In genomic region chr9:113621309-113621791, GRCh38 we compare ENCODE assay signal across 8 cellular contexts.
DNase-seq lines count a peak whose midpoint lies in the region; ATAC-seq and TF ChIP-seq lines count a peak whose summit lies in the region.

No MANE protein-coding gene starts in this region.

- H4K20me1 ChIP-seq in mammary epithelial cell (ENCODE audit: insufficient read depth, low read length): no peaks in the 10 kb centered on the region

- no peak overlapping the region for H3K4me3 ChIP-seq in mammary epithelial cell (replicated peaks in 1 of 3; ENCODE audit: insufficient read depth in 1 of 3, low read depth in 2 of 3, low read length in 3 of 3)
- H3K4me3 ChIP-seq in stomach: no peak overlapping the region

- no peaks in the 10 kb centered on the region for H3K27me3 ChIP-seq in mammary epithelial cell (ENCODE audit: insufficient read depth, low read length)
- H3K27me3 ChIP-seq in stomach: no peaks in the 10 kb centered on the region

- peak; percentile 29 for TF ChIP-seq EP300 in stomach (IDR thresholded peaks at IDR 0.05)

- DNase-seq in HK-2 (ENCODE audit: unreplicated experiment) (peak; percentile 88), mammary epithelial cell (no peak), kidney glomerular epithelial cell (lab: John Stamatoyannopoulos, UW) (peak; percentile 85), stomach (no peak), GM19238 (ENCODE audit: insufficient read length, low spot score) (no peak)

- in situ Hi-C loops in mammary epithelial cell (cut with MboI; ENCODE audit: low sequenced_read_pairs in 2 of 2): no loop called here

- H3K27ac ChIP-seq in mammary epithelial cell (ENCODE audit: insufficient read depth, low read depth, low read length): peak overlapping the region; percentile 83
- peak overlapping the region; percentile 15 to 88 (median 84) for H3K27ac ChIP-seq in stomach

- H3K9ac ChIP-seq in mammary epithelial cell (ENCODE audit: insufficient read depth, low read length): no peak overlapping the region

- no peak for TF ChIP-seq CTCF in mammary epithelial cell (conservative IDR thresholded peaks at IDR 0.05 in 1 of 2, IDR thresholded peaks at IDR 0.05 in 1 of 2; ENCODE audit: extremely low read depth in 1 of 2, insufficient read depth in 1 of 2, low read depth in 1 of 2, low read length in 2 of 2)
- TF ChIP-seq CTCF in stomach (IDR thresholded peaks at IDR 0.05): no peak

- TF ChIP-seq POLR2A in stomach (IDR thresholded peaks at IDR 0.05): no peak

- H3K79me2 ChIP-seq in mammary epithelial cell (ENCODE audit: insufficient read depth, low read length): no peaks in the 10 kb centered on the region

- BruUV-seq in mammary epithelial cell (replicated peaks; lab: Mats Ljungman, UMichigan): no TSS peak

- H3K36me3 ChIP-seq in mammary epithelial cell (ENCODE audit: insufficient read depth, low read length) (no peaks in the 10 kb centered on the region), stomach (no peaks in the 10 kb centered on the region)

- intact Hi-C loops in mammary epithelial cell (cut with micrococcal nuclease): no loop called here
- intact Hi-C loops in stomach (cut with DNase I; ENCODE audit: low total_unique reads): no loop called here

- 8% methylated on average over 12 of the region's 14 CpGs for WGBS in mammary epithelial cell (ENCODE audit: low coverage, missing lambda C conversion rate)
- 58 to 75% (median 66%) methylated on average over 13 to 14 of the region's 14 CpGs for WGBS in stomach, 5 donors

- ATAC-seq in GM18517 (IDR thresholded peaks at IDR 0.05; ENCODE audit: unreplicated experiment) (no peak), GM19324 (IDR thresholded peaks at IDR 0.05; ENCODE audit: low FRiP score, unreplicated experiment) (no peak), GM18511 (IDR thresholded peaks at IDR 0.05; ENCODE audit: unreplicated experiment) (no peak)

- CTCF ChIA-PET in mammary epithelial cell (lab: Charles Lee; ENCODE audit: low non-redundant PET): no interaction called here

- peak overlapping the region; percentile 75 for H2AFZ ChIP-seq in mammary epithelial cell (ENCODE audit: low read depth, low read length)

- H3K4me1 ChIP-seq in mammary epithelial cell (ENCODE audit: insufficient read depth, low read length) (peaks cover 49% of the 10 kb centered on the region), stomach (peaks cover 26 to 53% (median 33%) of the 10 kb centered on the region in 4 donors)

- dilution Hi-C loops in mammary epithelial cell (cut with HindIII; ENCODE audit: low sequenced_read_pairs): no loop called here

- H3K4me2 ChIP-seq in mammary epithelial cell (ENCODE audit: insufficient read depth, low read depth, low read length): peak overlapping the region; percentile 24

- H3K9me3 ChIP-seq in mammary epithelial cell (replicated peaks; ENCODE audit: insufficient read depth, low read length) (no peaks in the 10 kb centered on the region), stomach (no peaks in the 10 kb centered on the region)

Comparison
In these comparisons a context has a peak if more than half of its experiments do, and no peak if none do; other contexts are left out.
1. DNase-seq: peak in HK-2 (single experiment) and kidney glomerular epithelial cell (single experiment); none in mammary epithelial cell (single experiment), stomach (single experiment) and GM19238 (single experiment).